Comparison of ENCODE assay signal across 2 cellular contexts in genomic region chr15:51982013-51982769, GRCh38.
TF ChIP-seq lines count a peak whose summit lies in the region.

No MANE protein-coding gene starts in this region.

TF ChIP-seq in SK-N-SH treated with all-trans-retinoic acid at 6 μM for 48 hours, 23 proteins besides CTCF, POLR2A, EP300 and RAD21 (continued from another document):
- TF ChIP-seq POU6F1 (CRISPR knock-in tag; IDR thresholded peaks at IDR 0.05; ENCODE audit: borderline replicate concordance, low read depth) (no peak), OSR1 (CRISPR knock-in tag; IDR thresholded peaks at IDR 0.05) (no peak), ESRRG (CRISPR knock-in tag; IDR thresholded peaks at IDR 0.05) (no peak), BACH2 (CRISPR knock-in tag; IDR thresholded peaks at IDR 0.05; ENCODE audit: borderline replicate concordance) (no peak), TSHZ2 (CRISPR knock-in tag; IDR thresholded peaks at IDR 0.05) (no peak), PATZ1 (CRISPR knock-in tag; IDR thresholded peaks at IDR 0.05; ENCODE audit: borderline replicate concordance) (no peak), RARB (CRISPR knock-in tag; IDR thresholded peaks at IDR 0.05) (no peak)

TF ChIP-seq in GM12878, 131 proteins besides CTCF, POLR2A, EP300 and RAD21 (continued from another document and continues in another):
- TF ChIP-seq CUX1 (IDR thresholded peaks at IDR 0.05; ENCODE audit: insufficient replicate concordance, low read depth, low read length), result no peak
- TF ChIP-seq POU2F2 (IDR thresholded peaks at IDR 0.05; ENCODE audit: borderline replicate concordance, low read depth, low read length), result peak; percentile 87
- TF ChIP-seq PAX5 (IDR thresholded peaks at IDR 0.05; ENCODE audit: borderline replicate concordance, low read depth, low read length), result no peak
- TF ChIP-seq E2F8 (IDR thresholded peaks at IDR 0.05; ENCODE audit: low read depth, partially characterized antibody), result peak; percentile 35
- TF ChIP-seq MTA2 (IDR thresholded peaks at IDR 0.05; ENCODE audit: low read depth), result 0 out of 2 replicates have a peak, but pooled peaks have one; percentile 15
- no peak for TF ChIP-seq HSF1 (IDR thresholded peaks at IDR 0.05; ENCODE audit: low read depth, low read length)
- no peak for TF ChIP-seq RFX5 (IDR thresholded peaks at IDR 0.05; ENCODE audit: low read depth, low read length)
- TF ChIP-seq SMC3 (IDR thresholded peaks at IDR 0.05; ENCODE audit: borderline replicate concordance, low read length), result peak; percentile 96
- 0 out of 2 replicates have a peak, but pooled peaks have one; percentile 8 for TF ChIP-seq TAF1 (IDR thresholded peaks at IDR 0.05; ENCODE audit: borderline replicate concordance, low read depth, low read length)
- no peak for TF ChIP-seq SMAD1 (IDR thresholded peaks at IDR 0.05; ENCODE audit: low read depth, partially characterized antibody)
- TF ChIP-seq FOXM1 (IDR thresholded peaks at IDR 0.05; ENCODE audit: low read depth, low read length), result peak; percentile 42; the same call in 1 of the 2 replicates
- no peak for TF ChIP-seq PRDM15 (CRISPR knock-in tag; IDR thresholded peaks at IDR 0.05)
- TF ChIP-seq CBX5 (IDR thresholded peaks at IDR 0.05; ENCODE audit: low read depth), result 0 out of 2 replicates have a peak, but pooled peaks have one; percentile 23
- TF ChIP-seq ZNF384 (IDR thresholded peaks at IDR 0.05; ENCODE audit: borderline replicate concordance, low read depth, low read length), result peak; percentile 49; the same call in 1 of the 2 replicates
- peak; percentile 51; the same call in 1 of the 2 replicates for TF ChIP-seq POLR2AphosphoS5 (IDR thresholded peaks at IDR 0.05; ENCODE audit: low read length)
- 0 out of 2 replicates have a peak, but pooled peaks have one; percentile 35 for TF ChIP-seq PML (IDR thresholded peaks at IDR 0.05; ENCODE audit: low read length)
- TF ChIP-seq NFIC (IDR thresholded peaks at IDR 0.05; ENCODE audit: low read depth, low read length), result peak; percentile 65
- TF ChIP-seq RELB (IDR thresholded peaks at IDR 0.05; ENCODE audit: low read depth), result no peak; the same call in 1 of the 2 replicates
- no peak for TF ChIP-seq BACH1 (IDR thresholded peaks at IDR 0.05; ENCODE audit: borderline replicate concordance)
- TF ChIP-seq ZZZ3 (IDR thresholded peaks at IDR 0.05; ENCODE audit: control insufficient read depth, insufficient read length, low read depth), result no peak
- TF ChIP-seq CREM (IDR thresholded peaks at IDR 0.05; ENCODE audit: low read depth), result peak; percentile 44; the same call in 1 of the 2 replicates
- TF ChIP-seq TCF3 (IDR thresholded peaks at IDR 0.05; ENCODE audit: borderline replicate concordance, insufficient read depth, low read depth, low read length), result no peak
- TF ChIP-seq BRCA1 (IDR thresholded peaks at IDR 0.05; ENCODE audit: low read depth, low read length), result no peak
- TF ChIP-seq ZBTB40 (IDR thresholded peaks at IDR 0.05; ENCODE audit: borderline replicate concordance), result no peak; the same call in 1 of the 2 replicates
- 0 out of 2 replicates have a peak, but pooled peaks have one; percentile 43 for TF ChIP-seq ZNF592 (IDR thresholded peaks at IDR 0.05)
